In the genomic region with DNA sequence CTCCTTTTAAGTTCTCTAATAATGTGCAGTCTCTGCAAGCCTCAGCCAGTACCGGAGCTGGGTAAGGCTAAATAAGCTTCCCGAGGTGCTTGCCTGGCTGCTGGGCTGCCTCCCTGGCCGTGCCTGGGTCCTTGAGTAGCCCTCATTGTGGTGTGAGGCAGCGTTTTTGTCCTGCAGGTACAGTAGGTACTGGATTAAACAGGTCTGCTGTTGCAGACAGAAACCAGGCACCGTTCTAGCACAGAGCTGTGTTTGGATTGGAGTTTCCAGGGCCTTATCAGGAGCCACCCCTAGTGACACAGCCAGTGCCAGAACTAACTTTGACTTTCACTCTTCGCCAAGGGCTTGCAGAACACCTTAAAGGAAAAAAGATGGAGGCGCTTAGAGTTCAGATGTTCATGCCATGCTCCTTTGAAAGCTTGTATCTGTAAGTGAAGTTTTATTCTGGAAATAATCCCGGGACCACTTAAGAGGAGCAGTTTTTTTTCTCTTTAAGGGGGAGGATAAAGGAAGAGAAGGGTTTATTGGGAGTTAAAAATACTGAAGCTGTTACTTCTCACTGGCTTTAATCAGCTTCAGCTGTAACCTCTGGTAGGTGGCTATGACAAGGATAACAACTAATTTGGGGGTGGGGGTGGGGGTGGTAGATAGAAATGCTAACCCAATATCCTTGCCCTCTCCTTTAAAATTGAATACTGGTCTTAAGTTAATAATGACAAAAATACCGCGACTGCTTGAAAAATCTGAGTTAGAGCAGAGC, we compare ENCODE assay signal across 1 cellular context.
TF ChIP-seq lines count a peak whose summit lies in the region.

No MANE protein-coding gene starts in this region.

TF ChIP-seq in IMR-90, 13 proteins besides CTCF, POLR2A, EP300 and RAD21 (continued from another document):
- TF ChIP-seq, protein P1, sequence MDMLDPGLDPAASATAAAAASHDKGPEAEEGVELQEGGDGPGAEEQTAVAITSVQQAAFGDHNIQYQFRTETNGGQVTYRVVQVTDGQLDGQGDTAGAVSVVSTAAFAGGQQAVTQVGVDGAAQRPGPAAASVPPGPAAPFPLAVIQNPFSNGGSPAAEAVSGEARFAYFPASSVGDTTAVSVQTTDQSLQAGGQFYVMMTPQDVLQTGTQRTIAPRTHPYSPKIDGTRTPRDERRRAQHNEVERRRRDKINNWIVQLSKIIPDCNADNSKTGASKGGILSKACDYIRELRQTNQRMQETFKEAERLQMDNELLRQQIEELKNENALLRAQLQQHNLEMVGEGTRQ (IDR thresholded peaks at IDR 0.05; ENCODE audit: low read depth, low read length): no peak
